Comparison of ENCODE assay signal across 27 cellular contexts in genomic region chr3:83023050-83023449, GRCh38.
"Had no signal": no experiment of that assay in that cellular context is flagged by ENCODE, and none has a peak within 500 bp of the region (broad histone marks: within the 10 kb centered on the region; RNA-seq: fewer than 3 reads in every experiment).

No MANE protein-coding gene starts in this region.

- FAIRE-seq: islet of Langerhans had no signal

- H3K9me3 ChIP-seq: esophagus squamous epithelium, lower lobe of right lung, ovary, psoas muscle, sigmoid colon, stomach, thyroid gland, vagina had no signal

- H3K27ac ChIP-seq: dorsolateral prefrontal cortex, esophagus squamous epithelium, heart right ventricle, lower lobe of right lung, ovary, psoas muscle, sigmoid colon, stomach, thyroid gland, vagina had no signal

- H3K4me1 Mint-ChIP-seq: endodermal cell; memory B cell; natural killer cell; stimulated activated effector memory CD8-positive, alpha-beta T cell treated with anti-CD3 and anti-CD28 coated beads, Interleukin-12 subunit alpha, Interleukin-12 subunit beta, amount 100 ng/mL, for 72 hours had no signal

- H3K36me3 ChIP-seq: esophagus squamous epithelium, heart right ventricle, lower lobe of right lung, ovary, sigmoid colon, stomach, thyroid gland, vagina had no signal

- H3K4me3 ChIP-seq: dorsolateral prefrontal cortex, esophagus squamous epithelium, heart right ventricle, lower lobe of right lung, ovary, psoas muscle, sigmoid colon, stomach, thyroid gland, vagina had no signal

- ATAC-seq: heart right ventricle; left ventricle myocardium superior; lower lobe of right lung; natural killer cell; psoas muscle; right cardiac atrium; stimulated activated effector memory CD8-positive, alpha-beta T cell treated with anti-CD3 and anti-CD28 coated beads, Interleukin-12 subunit alpha, Interleukin-12 subunit beta, amount 100 ng/mL, for 72 hours had no signal

- H3K4me1 ChIP-seq: esophagus squamous epithelium, heart right ventricle, lower lobe of right lung, psoas muscle, sigmoid colon, stomach, thyroid gland, vagina had no signal

- H3K27ac Mint-ChIP-seq: endodermal cell; memory B cell; natural killer cell; stimulated activated effector memory CD8-positive, alpha-beta T cell treated with anti-CD3 and anti-CD28 coated beads, Interleukin-12 subunit alpha, Interleukin-12 subunit beta, amount 100 ng/mL, for 72 hours had no signal

- H3K27me3 ChIP-seq: dorsolateral prefrontal cortex, esophagus squamous epithelium, heart right ventricle, ovary, sigmoid colon, stomach, thyroid gland, vagina had no signal

- H3K36me3 Mint-ChIP-seq: memory B cell; natural killer cell; stimulated activated effector memory CD8-positive, alpha-beta T cell treated with anti-CD3 and anti-CD28 coated beads, Interleukin-12 subunit alpha, Interleukin-12 subunit beta, amount 100 ng/mL, for 72 hours had no signal

- DNase-seq: dorsolateral prefrontal cortex; effector CD8-positive, alpha-beta T cell; endodermal cell; esophagus squamous epithelium; foreskin melanocyte; glutamatergic neuron; heart right ventricle; hippocampal formation; kidney glomerular epithelial cell; left ventricle myocardium superior; lower lobe of right lung; natural killer cell; occipital lobe; ovary; psoas muscle; right cardiac atrium; sigmoid colon; stimulated activated CD4-positive, alpha-beta T cell treated with anti-CD3 and anti-CD28 coated beads, Interleukin-2, amount 100 ng/mL, for 24 hours; stimulated activated CD4-positive, alpha-beta T cell treated with anti-CD3 and anti-CD28 coated beads, Interleukin-4, amount 100 ng/mL, for 24 hours; stimulated activated naive CD4-positive, alpha-beta T cell treated with Interleukin-2 at 50 U/mL for 16 hours; stomach; thyroid gland; trophoblast cell had no signal

- H3K27me3 Mint-ChIP-seq: memory B cell had no signal

- H3K4me3 Mint-ChIP-seq: endodermal cell; memory B cell; natural killer cell; stimulated activated effector memory CD8-positive, alpha-beta T cell treated with anti-CD3 and anti-CD28 coated beads, Interleukin-12 subunit alpha, Interleukin-12 subunit beta, amount 100 ng/mL, for 72 hours had no signal

- H3K9me3 Mint-ChIP-seq: endodermal cell had no signal
